24 cellular contexts compared by ENCODE assay signal in the genomic region with DNA sequence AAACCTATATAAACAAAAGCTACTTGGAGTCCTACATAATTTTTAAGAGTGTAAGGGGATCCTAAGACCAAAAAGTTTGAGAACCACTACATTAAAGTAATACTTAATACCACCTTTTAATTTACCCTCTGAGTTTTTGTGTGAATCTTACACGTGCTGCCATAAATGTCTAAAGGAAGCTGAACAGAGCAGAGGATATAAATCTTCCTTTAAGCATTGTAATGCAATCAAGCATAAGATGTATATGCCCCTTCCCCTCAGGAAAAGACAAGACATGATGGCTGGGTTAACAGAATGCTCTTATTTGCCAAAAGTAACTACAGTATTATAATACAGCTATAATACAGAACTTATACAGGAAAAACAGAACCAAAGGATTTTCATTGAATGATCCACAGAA. TPM values are rescaled to one million over a fixed set of nuclear protein-coding genes. Genes with fewer than 3 reads are reported as not detected.
A peak's percentile ranks its signal among the peaks of the same experiment; 100 is the strongest.
DNase-seq lines count a peak whose midpoint lies in the region; ATAC-seq and TF ChIP-seq lines count a peak whose summit lies in the region.
"Had no signal": no experiment of that assay in that cellular context is flagged by ENCODE, and none has a peak within 500 bp of the region (broad histone marks: within the 10 kb centered on the region; RNA-seq: fewer than 3 reads in every experiment).

No MANE protein-coding gene starts in this region.

- H3K27me3 ChIP-seq in smooth muscle cell (ENCODE audit: low read depth) = no peaks in the 10 kb centered on the region
- H3K27me3 ChIP-seq: BE2C had no signal

- H3K9me3 ChIP-seq in smooth muscle cell (replicated peaks; ENCODE audit: low read depth) = no peaks in the 10 kb centered on the region
- H3K9me3 ChIP-seq: BE2C, prostate gland had no signal

- TF ChIP-seq CTCF in NB4 (IDR thresholded peaks at IDR 0.05; ENCODE audit: low read depth, low read length) (no peak), nephron (IDR thresholded peaks at IDR 0.05; ENCODE audit: unreplicated experiment in 3 of 3) (no peak), smooth muscle cell (IDR thresholded peaks at IDR 0.05; ENCODE audit: borderline replicate concordance, insufficient read depth, poor library complexity, severe bottlenecking) (no peak)

- no peaks in the 10 kb centered on the region for H3K36me3 ChIP-seq in smooth muscle cell (ENCODE audit: low read depth)
- H3K36me3 ChIP-seq: BE2C, prostate gland had no signal

- peak overlapping the region; percentile 26 for H3K4me3 Mint-ChIP-seq in activated CD4-positive, alpha-beta T cell treated with anti-CD3 and anti-CD28 coated beads, Interleukin-2, amount 10 ng/mL, durations not matched to agents 24 days and 14 days
- no peak overlapping the region for H3K4me3 Mint-ChIP-seq in activated CD4-positive, alpha-beta T cell treated with anti-CD3 and anti-CD28 coated beads for 36 hours
- H3K4me3 Mint-ChIP-seq in activated T-helper 1 cell treated with anti-CD3 and anti-CD28 coated beads, Interleukin-12 subunit alpha, Interleukin-12 subunit beta, Interleukin-2, Interleukin-4 antibody, amounts not matched to agents 30 ng/mL and 10 ng/mL and 1 ng/mL, durations not matched to agents 14 hours and 24 hours and 36 hours = peak overlapping the region; percentile 2
- peak overlapping the region; percentile 53 to 99 (median 70) for H3K4me3 Mint-ChIP-seq in nephron
- H3K4me3 Mint-ChIP-seq: dendritic cell treated with granulocyte-macrophage colony-stimulating factor and Interleukin-4, amounts not matched to agents 40 ng/mL and 50 ng/mL, for 4 days had no signal

- H3K27ac ChIP-seq in smooth muscle cell (ENCODE audit: low read depth) = no peak overlapping the region
- H3K27ac ChIP-seq: prostate gland, skin epidermis had no signal

- no peak overlapping the region for H2AFZ ChIP-seq in smooth muscle cell (ENCODE audit: low read depth)

- CTCF ChIA-PET in activated CD4-positive, alpha-beta T cell treated with anti-CD3 and anti-CD28 coated beads for 36 hours (lab: Charles Lee) = interaction anchor here (1.0 to 2.9 kb wide), 4 partner anchors 8 to 403 kb away, joined by 3 to 17 read pairs (median 4); partner anchors contain the start of gene SNRPD1

- ATAC-seq in activated CD4-positive, alpha-beta T cell treated with anti-CD3 and anti-CD28 coated beads for 36 hours = no peak
- ATAC-seq in HG02938 (IDR thresholded peaks at IDR 0.05; ENCODE audit: unreplicated experiment) = no peak
- ATAC-seq: activated naive CD4-positive, alpha-beta T cell treated with anti-CD3 and anti-CD28 coated beads, Interleukin-2, amount 50 U/mL, for 72 hours had no signal

- peak overlapping the region; percentile 51 for H3K27ac Mint-ChIP-seq in activated CD4-positive, alpha-beta T cell treated with anti-CD3 and anti-CD28 coated beads, Interleukin-2, amount 10 ng/mL, durations not matched to agents 24 days and 14 days
- H3K27ac Mint-ChIP-seq in activated CD4-positive, alpha-beta T cell treated with anti-CD3 and anti-CD28 coated beads for 36 hours = no peak overlapping the region
- H3K27ac Mint-ChIP-seq in activated T-helper 1 cell treated with anti-CD3 and anti-CD28 coated beads, Interleukin-12 subunit alpha, Interleukin-12 subunit beta, Interleukin-2, Interleukin-4 antibody, amounts not matched to agents 30 ng/mL and 10 ng/mL and 1 ng/mL, durations not matched to agents 14 hours and 24 hours and 36 hours = no peak overlapping the region
- H3K27ac Mint-ChIP-seq in nephron = peak overlapping the region in 2 of 3 experiments; percentile 42 to 46
- H3K27ac Mint-ChIP-seq: activated naive CD4-positive, alpha-beta T cell treated with anti-CD3 and anti-CD28 coated beads, Interleukin-2, amount 50 U/mL, for 72 hours; dendritic cell treated with granulocyte-macrophage colony-stimulating factor and Interleukin-4, amounts not matched to agents 40 ng/mL and 50 ng/mL, for 4 days had no signal

- intact Hi-C loops in activated CD4-positive, alpha-beta T cell treated with anti-CD3 and anti-CD28 coated beads, Interleukin-2, amount 10 ng/mL, durations not matched to agents 24 days and 14 days (cut with micrococcal nuclease) = no loop called here
- intact Hi-C loops in activated CD4-positive, alpha-beta T cell treated with anti-CD3 and anti-CD28 coated beads for 36 hours (cut with DNase I, micrococcal nuclease) = loop anchor here in 1 of 2 experiments (5.0 kb wide), 1 partner anchor 145 kb away; the partner anchor contains the start of gene MIB1
- intact Hi-C loops in activated T-helper 1 cell treated with anti-CD3 and anti-CD28 coated beads, Interleukin-12 subunit alpha, Interleukin-12 subunit beta, Interleukin-2, Interleukin-4 antibody, amounts not matched to agents 30 ng/mL and 10 ng/mL and 1 ng/mL, durations not matched to agents 14 hours and 24 hours and 36 hours (cut with micrococcal nuclease) = no loop called here

- H3K4me2 ChIP-seq in smooth muscle cell = no peak overlapping the region

- H4K20me1 ChIP-seq in smooth muscle cell (ENCODE audit: low read depth) = peaks cover 34% of the 10 kb centered on the region

- no peak overlapping the region for H3K9ac ChIP-seq in smooth muscle cell (ENCODE audit: low read depth)

- TF ChIP-seq POLR2A in NB4 (IDR thresholded peaks at IDR 0.05; ENCODE audit: extremely low read depth, insufficient read length) = no peak

- peaks cover 22% of the 10 kb centered on the region for H3K36me3 Mint-ChIP-seq in activated CD4-positive, alpha-beta T cell treated with anti-CD3 and anti-CD28 coated beads, Interleukin-2, amount 10 ng/mL, durations not matched to agents 24 days and 14 days (ENCODE audit: low read depth)
- H3K36me3 Mint-ChIP-seq in activated CD4-positive, alpha-beta T cell treated with anti-CD3 and anti-CD28 coated beads for 36 hours (ENCODE audit: low read depth) = peaks cover 10% of the 10 kb centered on the region
- peaks cover 9% of the 10 kb centered on the region for H3K36me3 Mint-ChIP-seq in activated T-helper 1 cell treated with anti-CD3 and anti-CD28 coated beads, Interleukin-12 subunit alpha, Interleukin-12 subunit beta, Interleukin-2, Interleukin-4 antibody, amounts not matched to agents 30 ng/mL and 10 ng/mL and 1 ng/mL, durations not matched to agents 14 hours and 24 hours and 36 hours (ENCODE audit: low read depth)
- peaks cover 27% of the 10 kb centered on the region for H3K36me3 Mint-ChIP-seq in nephron (ENCODE audit: low read depth)

- H3K79me2 ChIP-seq in smooth muscle cell (ENCODE audit: low read depth) = peaks cover 69% of the 10 kb centered on the region

- WGBS in smooth muscle cell (ENCODE audit: low lambda C conversion rate) = 77% methylated on average over 1 of the region's 1 CpG

- H3K4me1 ChIP-seq in smooth muscle cell (ENCODE audit: low read depth) = peaks cover 10% of the 10 kb centered on the region
- H3K4me1 ChIP-seq: BE2C, prostate gland had no signal

- POLR2A ChIA-PET in activated CD4-positive, alpha-beta T cell treated with anti-CD3 and anti-CD28 coated beads for 36 hours (lab: Charles Lee) = interaction anchor here (0.6 to 0.7 kb wide), 2 partner anchors 410 to 1009 kb away, joined by 3 to 5 read pairs; no protein-coding TSS in a partner anchor

- no peaks in the 10 kb centered on the region for H3F3A ChIP-seq in smooth muscle cell (ENCODE audit: low read depth)

- H3K4me1 Mint-ChIP-seq in activated CD4-positive, alpha-beta T cell treated with anti-CD3 and anti-CD28 coated beads, Interleukin-2, amount 10 ng/mL, durations not matched to agents 24 days and 14 days = peaks cover 29% of the 10 kb centered on the region
- H3K4me1 Mint-ChIP-seq in activated CD4-positive, alpha-beta T cell treated with anti-CD3 and anti-CD28 coated beads for 36 hours = peaks cover 41% of the 10 kb centered on the region
- H3K4me1 Mint-ChIP-seq in activated T-helper 1 cell treated with anti-CD3 and anti-CD28 coated beads, Interleukin-12 subunit alpha, Interleukin-12 subunit beta, Interleukin-2, Interleukin-4 antibody, amounts not matched to agents 30 ng/mL and 10 ng/mL and 1 ng/mL, durations not matched to agents 14 hours and 24 hours and 36 hours (ENCODE audit: low read depth) = peaks cover 23% of the 10 kb centered on the region
- H3K4me1 Mint-ChIP-seq in nephron = peaks cover 15% of the 10 kb centered on the region

- H3K27me3 Mint-ChIP-seq in activated CD4-positive, alpha-beta T cell treated with anti-CD3 and anti-CD28 coated beads, Interleukin-2, amount 10 ng/mL, durations not matched to agents 24 days and 14 days = no peaks in the 10 kb centered on the region
- no peaks in the 10 kb centered on the region for H3K27me3 Mint-ChIP-seq in activated CD4-positive, alpha-beta T cell treated with anti-CD3 and anti-CD28 coated beads for 36 hours
- H3K27me3 Mint-ChIP-seq in activated T-helper 1 cell treated with anti-CD3 and anti-CD28 coated beads, Interleukin-12 subunit alpha, Interleukin-12 subunit beta, Interleukin-2, Interleukin-4 antibody, amounts not matched to agents 30 ng/mL and 10 ng/mL and 1 ng/mL, durations not matched to agents 14 hours and 24 hours and 36 hours (ENCODE audit: insufficient read depth) = no peaks in the 10 kb centered on the region
- H3K27me3 Mint-ChIP-seq in nephron (ENCODE audit: low read depth) = no peaks in the 10 kb centered on the region
- H3K27me3 Mint-ChIP-seq: dendritic cell treated with granulocyte-macrophage colony-stimulating factor and Interleukin-4, amounts not matched to agents 40 ng/mL and 50 ng/mL, for 4 days had no signal

- DNase-seq in activated CD4-positive, alpha-beta T cell treated with anti-CD3 and anti-CD28 coated beads, Interleukin-2, amount 10 ng/mL, durations not matched to agents 24 days and 14 days = peak; percentile 19
- DNase-seq in activated CD4-positive, alpha-beta T cell treated with anti-CD3 and anti-CD28 coated beads for 36 hours = no peak
- DNase-seq in NB4 (ENCODE audit: low read depth) (no peak), germinal center (ENCODE audit: low spot score) (no peak), smooth muscle cell (lab: John Stamatoyannopoulos, UW; ENCODE audit: unreplicated experiment) (no peak)
- DNase-seq in activated T-helper 1 cell treated with anti-CD3 and anti-CD28 coated beads, Interleukin-12 subunit alpha, Interleukin-12 subunit beta, Interleukin-2, Interleukin-4 antibody, amounts not matched to agents 30 ng/mL and 10 ng/mL and 1 ng/mL, durations not matched to agents 14 hours and 24 hours and 36 hours (ENCODE audit: low spot score) = no peak
- DNase-seq: activated CD4-positive, alpha-beta T cell treated with anti-CD3 and anti-CD28 coated beads, Interleukin-2, amount 50 U/mL, for 1 hour; BE2C; DMS 273 treated with DMSO at 0.1 percent for 48 hours; GF-D8; H7; hippocampal formation; kidney; mammary epithelial cell; NCI-H1694; NCI-H226; SHP77 treated with DMSO at 0.1 percent for 48 hours; stimulated activated CD4-positive, alpha-beta T cell treated with anti-CD3 and anti-CD28 coated beads, Interleukin-2, amount 100 ng/mL, for 48 hours had no signal

- H3K4me3 ChIP-seq in NB4 (ENCODE audit: low read depth, low read length) = peak overlapping the region; percentile 35
- H3K4me3 ChIP-seq in smooth muscle cell = no peak overlapping the region
- H3K4me3 ChIP-seq: prostate gland, skin epidermis had no signal

- no peaks in the 10 kb centered on the region for H3K9me3 Mint-ChIP-seq in activated CD4-positive, alpha-beta T cell treated with anti-CD3 and anti-CD28 coated beads, Interleukin-2, amount 10 ng/mL, durations not matched to agents 24 days and 14 days
- H3K9me3 Mint-ChIP-seq in activated CD4-positive, alpha-beta T cell treated with anti-CD3 and anti-CD28 coated beads for 36 hours (ENCODE audit: low read depth) = no peaks in the 10 kb centered on the region
- H3K9me3 Mint-ChIP-seq in activated T-helper 1 cell treated with anti-CD3 and anti-CD28 coated beads, Interleukin-12 subunit alpha, Interleukin-12 subunit beta, Interleukin-2, Interleukin-4 antibody, amounts not matched to agents 30 ng/mL and 10 ng/mL and 1 ng/mL, durations not matched to agents 14 hours and 24 hours and 36 hours = no peaks in the 10 kb centered on the region
- peaks cover 9% of the 10 kb centered on the region for H3K9me3 Mint-ChIP-seq in nephron
- H3K9me3 Mint-ChIP-seq: activated naive CD4-positive, alpha-beta T cell treated with anti-CD3 and anti-CD28 coated beads, Interleukin-2, amount 50 U/mL, for 72 hours; dendritic cell treated with granulocyte-macrophage colony-stimulating factor and Interleukin-4, amounts not matched to agents 40 ng/mL and 50 ng/mL, for 4 days had no signal

RNA-seq across cellular contexts. Expression of gene ESCO1, which starts 2.9 kb away (rescaled TPM):
- total RNA-seq in activated CD4-positive, alpha-beta T cell treated with anti-CD3 and anti-CD28 coated beads, Interleukin-2, amount 10 ng/mL, durations not matched to agents 24 days and 14 days = 20.0 and 21.5 TPM in 2 replicates
- 10 to 100 TPM; 21.7 to 26.5 TPM for total RNA-seq in activated CD4-positive, alpha-beta T cell treated with anti-CD3 and anti-CD28 coated beads for 36 hours
- 20.7 and 21.5 TPM in 2 replicates for total RNA-seq in activated T-helper 1 cell treated with anti-CD3 and anti-CD28 coated beads, Interleukin-12 subunit alpha, Interleukin-12 subunit beta, Interleukin-2, Interleukin-4 antibody, amounts not matched to agents 30 ng/mL and 10 ng/mL and 1 ng/mL, durations not matched to agents 14 hours and 24 hours and 36 hours
- 21.4 and 34.0 TPM in 2 replicates for total RNA-seq in smooth muscle cell
- polyA plus RNA-seq in smooth muscle cell = 10.1 and 11.5 TPM in 2 replicates

RNA-seq across cellular contexts. Expression of gene SNRPD1, which starts 14.5 kb away (rescaled TPM):
- 182 and 192 TPM in 2 replicates for total RNA-seq in activated CD4-positive, alpha-beta T cell treated with anti-CD3 and anti-CD28 coated beads, Interleukin-2, amount 10 ng/mL, durations not matched to agents 24 days and 14 days
- 100 to 1,000 TPM in 1 of 2 experiments, 10 to 100 TPM in 1; 79.9 to 163 TPM for total RNA-seq in activated CD4-positive, alpha-beta T cell treated with anti-CD3 and anti-CD28 coated beads for 36 hours
- total RNA-seq in activated T-helper 1 cell treated with anti-CD3 and anti-CD28 coated beads, Interleukin-12 subunit alpha, Interleukin-12 subunit beta, Interleukin-2, Interleukin-4 antibody, amounts not matched to agents 30 ng/mL and 10 ng/mL and 1 ng/mL, durations not matched to agents 14 hours and 24 hours and 36 hours = 170 and 173 TPM in 2 replicates
- total RNA-seq in smooth muscle cell = 13.6 and 23.0 TPM in 2 replicates
- 129 and 133 TPM in 2 replicates for polyA plus RNA-seq in smooth muscle cell

Comparison
In these comparisons a context has a peak if more than half of its experiments do, and no peak if none do; other contexts are left out.
1. H3K27ac Mint-ChIP-seq: peak in activated CD4-positive, alpha-beta T cell treated with anti-CD3 and anti-CD28 coated beads, Interleukin-2, amount 10 ng/mL, durations not matched to agents 24 days and 14 days (single experiment) and nephron (2 of 3); none in activated CD4-positive, alpha-beta T cell treated with anti-CD3 and anti-CD28 coated beads for 36 hours (single experiment) and activated T-helper 1 cell treated with anti-CD3 and anti-CD28 coated beads, Interleukin-12 subunit alpha, Interleukin-12 subunit beta, Interleukin-2, Interleukin-4 antibody, amounts not matched to agents 30 ng/mL and 10 ng/mL and 1 ng/mL, durations not matched to agents 14 hours and 24 hours and 36 hours (single experiment).